ENCODE assay signal across 8 cellular contexts in genomic region chr22:41401781-41402648, GRCh38.
DNase-seq lines count a peak whose midpoint lies in the region; ATAC-seq, FAIRE-seq and TF ChIP-seq lines count a peak whose summit lies in the region.

No MANE protein-coding gene starts in this region.

- POLR2A ChIA-PET in HEK293T (lab: Yijun Ruan, JAX) = interaction anchor here (0.8 to 2.3 kb wide), 8 partner anchors 10 to 67 kb away, joined by 3 to 16 read pairs (median 6); partner anchors contain the start of genes ACO2, PHF5A, TEF and TOB2

- DNase-seq in HTR-8/SVneo (ENCODE audit: insufficient read length, low spot score) (peak; percentile 62), amniotic epithelial cell (ENCODE audit: low read depth) (peak; percentile 61), hepatic stellate cell (ENCODE audit: low spot score) (peak; percentile 68), superior temporal gyrus (ENCODE audit: extremely low spot score) (peak; percentile 97), HEK293T (ENCODE audit: extremely low spot score) (no peak), MV-4-11 (lab: John Stamatoyannopoulos, UW) (no peak)
- DNase-seq in activated CD8-positive, alpha-beta memory T cell treated with anti-CD3 and anti-CD28 coated beads, Interleukin-2, amount 50 U/mL, for 4 hours = no peak

- no peak for FAIRE-seq in HTR-8/SVneo (lab: Jason Lieb, UNC)

- CTCF ChIA-PET in HEK293T (lab: Yijun Ruan, JAX) = interaction anchor here (1.2 to 5.3 kb wide), 3 partner anchors 10 to 125 kb away, joined by 4 to 58 read pairs (median 21); no protein-coding TSS in a partner anchor

- no peak for ATAC-seq in HG03095 (IDR thresholded peaks at IDR 0.05; ENCODE audit: unreplicated experiment)

TF ChIP-seq in HEK293T, 16 proteins besides CTCF, POLR2A, EP300 and RAD21:
- no peak for TF ChIP-seq L3MBTL2 (conservative IDR thresholded peaks at IDR 0.05)
- no peak for TF ChIP-seq PKNOX1 (IDR thresholded peaks at IDR 0.05)
- TF ChIP-seq NFRKB (IDR thresholded peaks at IDR 0.05) = no peak
- no peak for TF ChIP-seq LEF1 (IDR thresholded peaks at IDR 0.05; ENCODE audit: borderline replicate concordance)
- TF ChIP-seq FOXK2 (IDR thresholded peaks at IDR 0.05) = no peak
- no peak for TF ChIP-seq FOXA1 (IDR thresholded peaks at IDR 0.05)
- no peak for TF ChIP-seq ELF4 (IDR thresholded peaks at IDR 0.05)
- no peak for TF ChIP-seq SP1 (IDR thresholded peaks at IDR 0.05)
- TF ChIP-seq BHLHE40 (IDR thresholded peaks at IDR 0.05; ENCODE audit: borderline replicate concordance) = no peak
- no peak for TF ChIP-seq TARDBP (IDR thresholded peaks at IDR 0.05)
- no peak for TF ChIP-seq SUZ12 (IDR thresholded peaks at IDR 0.05)
- no peak for TF ChIP-seq ARNT (IDR thresholded peaks at IDR 0.05)
- TF ChIP-seq FOXM1 (IDR thresholded peaks at IDR 0.05; ENCODE audit: borderline replicate concordance) = no peak
- no peak for TF ChIP-seq CTBP1 (IDR thresholded peaks at IDR 0.05; ENCODE audit: borderline replicate concordance)
- no peak for TF ChIP-seq HDGF (IDR thresholded peaks at IDR 0.05; ENCODE audit: borderline replicate concordance)

Comparison
In these comparisons a context has a peak if more than half of its experiments do, and no peak if none do; other contexts are left out.
1. DNase-seq: peak in HTR-8/SVneo (single experiment), amniotic epithelial cell (single experiment), hepatic stellate cell (single experiment) and superior temporal gyrus (single experiment); none in activated CD8-positive, alpha-beta memory T cell treated with anti-CD3 and anti-CD28 coated beads, Interleukin-2, amount 50 U/mL, for 4 hours (single experiment), HEK293T (single experiment) and MV-4-11 (single experiment).